Comparison of ENCODE assay signal across 7 cellular contexts in the genomic region with DNA sequence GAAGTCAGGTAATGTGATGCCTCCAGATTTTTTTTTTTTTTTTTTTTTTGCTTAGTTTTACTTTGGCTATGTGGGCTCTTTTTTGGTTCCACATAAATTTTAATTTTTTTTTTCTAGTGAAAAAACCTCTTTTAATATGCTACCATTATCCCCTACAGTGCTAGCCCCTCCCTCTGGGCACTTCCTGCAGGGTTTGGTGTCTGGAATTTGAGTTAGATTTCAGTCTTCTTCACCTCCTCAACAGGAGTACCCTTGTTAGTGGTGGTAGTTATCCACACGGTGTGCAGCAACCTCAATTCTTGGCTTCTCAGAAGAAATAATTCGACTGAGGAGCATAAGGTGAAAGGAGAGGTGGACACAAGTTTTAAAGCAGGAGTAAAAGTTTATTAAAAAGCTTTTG.
"Had no signal": no experiment of that assay in that cellular context is flagged by ENCODE, and none has a peak within 500 bp of the region (broad histone marks: within the 10 kb centered on the region; RNA-seq: fewer than 3 reads in every experiment).

No MANE protein-coding gene starts in this region.

- H3K4me3 ChIP-seq: GM12878 had no signal

- FAIRE-seq: G401.6, GM12878, GM12891, GM18507, GM19239 had no signal

- ATAC-seq: GM12878 had no signal

- DNase-seq: GDM1, GF-D8 had no signal
